Comparison of ENCODE assay signal across 13 cellular contexts in genomic region chr16:28264656-28265055, GRCh38. TPM values are rescaled to one million over a fixed set of nuclear protein-coding genes. Genes with fewer than 3 reads are reported as not detected.
DNase-seq lines count a peak whose midpoint lies in the region; ATAC-seq and TF ChIP-seq lines count a peak whose summit lies in the region.
"Had no signal": no experiment of that assay in that cellular context is flagged by ENCODE, and none has a peak within 500 bp of the region (broad histone marks: within the 10 kb centered on the region; RNA-seq: fewer than 3 reads in every experiment).

No MANE protein-coding gene starts in this region.

- DNase-seq in AG20443 (ENCODE audit: low spot score): peak; percentile 42
- DNase-seq in HCEC 1CT: peak; percentile 5
- DNase-seq in SKM-1 treated with dmso at 0.1 percent for 144 hours (lab: John Stamatoyannopoulos, UW; ENCODE audit: unreplicated experiment): peak; percentile 50
- DNase-seq in left kidney (ENCODE audit: low read depth, low spot score): peak; percentile 96
- no peak for DNase-seq in chondrocyte (ENCODE audit: low spot score)
- no peak for DNase-seq in NCI-H2081 treated with DMSO at 0.1 percent for 48 hours (lab: John Stamatoyannopoulos, UW)
- no peak for DNase-seq in retina
- DNase-seq: activated T-cell treated with anti-CD3 and anti-CD28 coated beads, Interleukin-2, amount 50 U/mL, for 48 hours; heart right ventricle; naive B cell; NCI-H748 treated with DMSO at 0.1 percent for 48 hours; stimulated activated CD4-positive, alpha-beta T cell treated with anti-CD3 and anti-CD28 coated beads, Interleukin-1b, Interleukin-23, amount 100 ng/mL, for 48 hours had no signal

- peaks cover 2% of the 10 kb centered on the region for H3K36me3 Mint-ChIP-seq in chondrocyte (ENCODE audit: low read depth)
- H3K36me3 Mint-ChIP-seq: naive B cell had no signal

- peaks cover 4% of the 10 kb centered on the region for H3K4me1 Mint-ChIP-seq in chondrocyte (ENCODE audit: low read depth)

- H3K4me3 Mint-ChIP-seq in chondrocyte (ENCODE audit: unreplicated experiment): no peak overlapping the region
- H3K4me3 Mint-ChIP-seq: naive B cell had no signal

- peaks cover 32% of the 10 kb centered on the region for H3K27me3 Mint-ChIP-seq in chondrocyte (ENCODE audit: low read depth)

- ATAC-seq in GM21528 (IDR thresholded peaks at IDR 0.05; ENCODE audit: low FRiP score, unreplicated experiment): no peak

- TF ChIP-seq CTCF in chondrocyte (IDR thresholded peaks at IDR 0.05): no peak

- H3K9me3 Mint-ChIP-seq in chondrocyte (ENCODE audit: low read depth): no peaks in the 10 kb centered on the region

- H3K27ac Mint-ChIP-seq in chondrocyte (ENCODE audit: unreplicated experiment): no peak overlapping the region
- H3K27ac Mint-ChIP-seq: naive B cell had no signal

RNA-seq across cellular contexts. Expression of gene SBK1, which starts 27.7 kb away (rescaled TPM):
- total RNA-seq in chondrocyte: 1.5 to 2.8 TPM (median 1.7 TPM) in 3 replicates

RNA-seq across cellular contexts. Expression of gene XPO6, which starts 52.9 kb away (rescaled TPM):
- total RNA-seq in chondrocyte: 124 to 133 TPM (median 128 TPM) in 3 replicates

Comparison
In these comparisons a context has a peak if more than half of its experiments do, and no peak if none do; other contexts are left out.
1. DNase-seq: peak in AG20443 (single experiment), HCEC 1CT (single experiment), SKM-1 treated with dmso at 0.1 percent for 144 hours (single experiment) and left kidney (single experiment); none in chondrocyte (single experiment), NCI-H2081 treated with DMSO at 0.1 percent for 48 hours (single experiment) and retina (single experiment).